Comparison of ENCODE assay signal across 14 cellular contexts in the genomic region with DNA sequence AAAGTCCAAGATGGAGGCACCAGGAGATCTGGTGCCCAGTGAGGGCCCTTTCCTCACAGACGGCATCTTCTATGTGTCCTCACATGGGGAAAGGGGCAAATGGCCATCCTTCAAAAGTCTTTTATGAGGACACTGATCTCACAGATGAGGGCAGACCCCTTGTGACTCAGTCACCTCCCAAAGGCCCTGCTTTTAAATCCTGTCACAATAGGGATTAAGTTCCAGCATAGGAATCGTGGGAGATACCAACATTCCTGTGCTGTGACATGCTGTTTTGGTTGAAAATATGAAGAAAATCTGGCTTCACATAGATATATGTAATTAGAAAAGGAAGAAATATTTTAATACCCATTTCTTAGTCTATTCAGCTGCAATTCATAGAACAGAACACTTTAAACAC. TPM values are rescaled to one million over a fixed set of nuclear protein-coding genes. Genes with fewer than 3 reads are reported as not detected.
DNase-seq lines count a peak whose midpoint lies in the region; ATAC-seq and TF ChIP-seq lines count a peak whose summit lies in the region.
"Had no signal": no experiment of that assay in that cellular context is flagged by ENCODE, and none has a peak within 500 bp of the region (broad histone marks: within the 10 kb centered on the region; RNA-seq: fewer than 3 reads in every experiment).

No MANE protein-coding gene starts in this region.

- intact Hi-C loops in IMR-90 (cut with micrococcal nuclease): loop anchor here (1.0 kb wide), 1 partner anchor 8 kb away; no protein-coding TSS in a partner anchor

- H2AFZ ChIP-seq in IMR-90 (replicated peaks; ENCODE audit: low read length, poor library complexity) (no peak overlapping the region), neuronal stem cell (ENCODE audit: low read length) (no peak overlapping the region)

- H3K18ac ChIP-seq in IMR-90 (ENCODE audit: low read depth, low read length) (peak overlapping the region; percentile 85), neuronal stem cell (ENCODE audit: low read length) (no peak overlapping the region)

- H2BK12ac ChIP-seq in neuronal stem cell (ENCODE audit: low read length): no peak overlapping the region

- H3K79me1 ChIP-seq in IMR-90 (ENCODE audit: low read depth in 1 of 2, low read length in 2 of 2): peaks cover 29 to 56% of the 10 kb centered on the region in 2 experiments
- peaks cover 2% of the 10 kb centered on the region for H3K79me1 ChIP-seq in neuronal stem cell (ENCODE audit: low read depth, low read length)

- H3K9me3 ChIP-seq in IMR-90 (ENCODE audit: control insufficient read depth, insufficient read depth, low read length): no peaks in the 10 kb centered on the region
- H3K9me3 ChIP-seq in neuronal stem cell (replicated peaks in 1 of 2; ENCODE audit: control insufficient read depth in 2 of 2, insufficient read depth in 1 of 2, low read depth in 1 of 2, low read length in 2 of 2): peaks cover 1 to 12% of the 10 kb centered on the region in 2 donors
- H3K9me3 ChIP-seq in WERI-Rb-1 (ENCODE audit: severe bottlenecking): no peaks in the 10 kb centered on the region

- H4K20me1 ChIP-seq in IMR-90 (ENCODE audit: insufficient read depth, low read length): no peaks in the 10 kb centered on the region

- H3K27ac ChIP-seq in IMR-90 (ENCODE audit: insufficient read depth, low read length) (peak overlapping the region; percentile 99), neuronal stem cell (replicated peaks; ENCODE audit: low read length) (peak overlapping the region; percentile 77), WERI-Rb-1 (no peak overlapping the region)

- H3K4me1 ChIP-seq in IMR-90 (ENCODE audit: control insufficient read depth, insufficient read depth, low read length) (peaks cover 15% of the 10 kb centered on the region), neuronal stem cell (ENCODE audit: control insufficient read depth in 2 of 2, insufficient read depth in 1 of 2, low read depth in 1 of 2, low read length in 2 of 2) (peaks cover 0 to 6% of the 10 kb centered on the region in 2 donors)

- H3K14ac ChIP-seq in IMR-90 (replicated peaks; ENCODE audit: low read depth, low read length) (peak overlapping the region; percentile 67; the same call in 1 of the 2 replicates), neuronal stem cell (ENCODE audit: low read length) (no peak overlapping the region)

- no TSS peak for BruUV-seq in IMR-90 (replicated peaks; lab: Mats Ljungman, UMichigan)

- POLR2A ChIA-PET in IMR-90 (lab: Charles Lee; ENCODE audit: unreplicated experiment): no interaction called here

- in situ Hi-C loops in IMR-90 (cut with MboI; ENCODE audit: low sequenced_read_pairs): no loop called here

- DNase-seq in AG20443 (ENCODE audit: low spot score) (peak; percentile 86), IMR-90 (peak; percentile 87), dedifferentiated amniotic fluid mesenchymal stem cell (ENCODE audit: extremely low spot score) (peak; percentile 84), neuronal stem cell (ENCODE audit: low spot score) (peak; percentile 27), anterior cingulate cortex (lab: John Stamatoyannopoulos, UW) (no peak), NCI-H2227 (lab: John Stamatoyannopoulos, UW; ENCODE audit: unreplicated experiment) (no peak), WERI-Rb-1 (no peak)
- DNase-seq: activated CD8-positive, alpha-beta memory T cell treated with anti-CD3 and anti-CD28 coated beads, Interleukin-2, amount 50 U/mL, for 48 hours; effector CD4-positive, alpha-beta T cell; MV-4-11; right cardiac atrium; SW 1271 had no signal

- H3K9ac ChIP-seq in IMR-90 (ENCODE audit: low read depth, low read length): no peak overlapping the region
- H3K9ac ChIP-seq in neuronal stem cell (ENCODE audit: low read depth, low read length, poor library complexity): no peak overlapping the region

- peak overlapping the region; percentile 91 for H2AK5ac ChIP-seq in IMR-90 (ENCODE audit: low read depth, low read length)
- H2AK5ac ChIP-seq in neuronal stem cell (ENCODE audit: low read depth, low read length): no peak overlapping the region

- H2BK20ac ChIP-seq in IMR-90 (ENCODE audit: low read depth, low read length): peak overlapping the region; percentile 58

- no peak for TF ChIP-seq CTCF in IMR-90 (conservative IDR thresholded peaks at IDR 0.05; ENCODE audit: low read depth, low read length)
- TF ChIP-seq CTCF in WERI-Rb-1 (IDR thresholded peaks at IDR 0.05; ENCODE audit: low read depth, low read length): no peak

- peak overlapping the region; percentile 91 for H3K4ac ChIP-seq in IMR-90 (ENCODE audit: low read depth, low read length)
- no peak overlapping the region for H3K4ac ChIP-seq in neuronal stem cell (ENCODE audit: low read length)

- H2BK5ac ChIP-seq in IMR-90 (ENCODE audit: low read depth, low read length, poor library complexity, severe bottlenecking) (peak overlapping the region; percentile 86), neuronal stem cell (ENCODE audit: low read length) (no peak overlapping the region)

- H3K9me1 ChIP-seq in IMR-90 (ENCODE audit: insufficient read depth, low read length): peaks cover 4% of the 10 kb centered on the region

- H3K27me3 ChIP-seq in IMR-90 (ENCODE audit: control insufficient read depth, insufficient read depth, low read length): no peaks in the 10 kb centered on the region
- H3K27me3 ChIP-seq in neuronal stem cell (ENCODE audit: control insufficient read depth in 3 of 3, insufficient read depth in 3 of 3, low read depth in 1 of 3, low read length in 3 of 3): no peaks in the 10 kb centered on the region
- no peaks in the 10 kb centered on the region for H3K27me3 ChIP-seq in WERI-Rb-1 (ENCODE audit: insufficient read depth, low read depth, severe bottlenecking)

- 90% methylated on average over 1 of the region's 2 CpGs; no CpG with 5 or more reads in 1 of the 2 experiments for WGBS in IMR-90 (ENCODE audit: extremely low coverage in 2 of 2, insufficient read length in 1 of 2), 2 experiments
- WGBS in neuronal stem cell (ENCODE audit: extremely low coverage in 2 of 2, insufficient read length in 2 of 2, insufficient replicate concordance in 1 of 2), 2 donors: no CpG with 5 or more reads among the region's 2 CpGs

- dilution Hi-C loops in IMR-90 (cut with HindIII; ENCODE audit: low sequenced_read_pairs, unreplicated experiment): no loop called here

- peak overlapping the region; percentile 16; the same call in 1 of the 2 replicates for H3K56ac ChIP-seq in IMR-90 (ENCODE audit: extremely low read depth, insufficient read depth, low read length)

- H3K4me3 ChIP-seq in IMR-90 (ENCODE audit: insufficient read depth, low read depth, low read length) (no peak overlapping the region), neuronal stem cell (ENCODE audit: low read length in 2 of 2) (no peak overlapping the region), WERI-Rb-1 (ENCODE audit: low read depth, low read length) (no peak overlapping the region)

- H4K8ac ChIP-seq in IMR-90 (ENCODE audit: low read depth in 2 of 2, low read length in 2 of 2) (peak overlapping the region; percentile 58 to 81), neuronal stem cell (ENCODE audit: low read depth, low read length) (no peak overlapping the region)

- CTCF ChIA-PET in IMR-90 (lab: Yijun Ruan, JAX): no interaction called here

- H4K91ac ChIP-seq in IMR-90 (ENCODE audit: insufficient read depth, low read depth, low read length) (peak overlapping the region; percentile 63), neuronal stem cell (ENCODE audit: low read depth, low read length, poor library complexity) (no peak overlapping the region)

- H3K23ac ChIP-seq in IMR-90 (ENCODE audit: low read depth, low read length): peak overlapping the region; percentile 77; the same call in 1 of the 2 replicates
- no peak overlapping the region for H3K23ac ChIP-seq in neuronal stem cell (ENCODE audit: low read depth, low read length, poor library complexity)

- H2BK15ac ChIP-seq in IMR-90 (ENCODE audit: low read depth, low read length): no peak overlapping the region; the same call in 2 of the 3 replicates
- no peak overlapping the region for H2BK15ac ChIP-seq in neuronal stem cell (ENCODE audit: low read length)

- TF ChIP-seq POLR2A in IMR-90 (IDR thresholded peaks at IDR 0.05; ENCODE audit: low read depth, low read length): no peak

- peak overlapping the region; percentile 78; the same call in 1 of the 2 replicates for H2BK120ac ChIP-seq in IMR-90 (ENCODE audit: low read depth, low read length)
- no peak overlapping the region for H2BK120ac ChIP-seq in neuronal stem cell (ENCODE audit: low read depth, low read length)

- H3K4me2 ChIP-seq in IMR-90 (ENCODE audit: low read depth, low read length) (no peak overlapping the region; the same call in 1 of the 2 replicates), neuronal stem cell (ENCODE audit: insufficient read depth, low read length, poor library complexity, severe bottlenecking) (no peak overlapping the region)

- H2AK9ac ChIP-seq in IMR-90 (replicated peaks; ENCODE audit: low read depth, low read length, poor library complexity): peak overlapping the region; percentile 6

- TF ChIP-seq RAD21 in IMR-90 (IDR thresholded peaks at IDR 0.05; ENCODE audit: low read length): no peak

- peak; percentile 93 for ATAC-seq in IMR-90 (ENCODE audit: low read depth)
- no peak for ATAC-seq in HG03439 (IDR thresholded peaks at IDR 0.05; ENCODE audit: unreplicated experiment)
- ATAC-seq: activated CD4-positive, CD25-positive, alpha-beta regulatory T cell treated with anti-CD3 and anti-CD28 coated beads, Interleukin-2, amount 50 U/mL, for 24 hours; right cardiac atrium had no signal

- peaks cover 5% of the 10 kb centered on the region for H3K36me3 ChIP-seq in IMR-90 (ENCODE audit: control insufficient read depth, insufficient read depth, low read length)
- peaks cover 1 to 29% of the 10 kb centered on the region in 2 donors for H3K36me3 ChIP-seq in neuronal stem cell (replicated peaks in 1 of 2; ENCODE audit: control insufficient read depth in 2 of 2, insufficient read depth in 2 of 2, low read length in 2 of 2)
- peaks cover 1% of the 10 kb centered on the region; the same call in 1 of the 2 replicates for H3K36me3 ChIP-seq in WERI-Rb-1

- H4K5ac ChIP-seq in IMR-90 (ENCODE audit: low read depth, low read length): peak overlapping the region; percentile 76

TF ChIP-seq in IMR-90, 13 proteins besides CTCF, POLR2A, EP300 and RAD21 (continues in another document):
- TF ChIP-seq RFX5 (IDR thresholded peaks at IDR 0.05; ENCODE audit: low read depth, low read length): no peak

RNA-seq across cellular contexts. Expression of a gene that starts 32.9 kb away (rescaled TPM):
- total RNA-seq in IMR-90 (2012; rRNA removed): 31.0 and 32.8 TPM in 2 replicates
- polyA plus RNA-seq in IMR-90 (2012; rRNA removed): 19.3 and 23.4 TPM in 2 replicates
- polyA plus RNA-seq in IMR-90 (2012; cell fraction: cytosol; rRNA removed): 6.8 and 8.5 TPM in 2 replicates
- 14.4 and 19.3 TPM in 2 replicates for polyA plus RNA-seq in IMR-90 (2012; cell fraction: nucleus; rRNA removed; ENCODE audit: low replicate concordance)
- polyA plus RNA-seq in neuronal stem cell (2013, experiment 1 of 2): 14.6 TPM
- 14.5 TPM for polyA plus RNA-seq in neuronal stem cell (2013, experiment 2 of 2)

RNA-seq across cellular contexts. Expression of a gene that starts 50.7 kb away (rescaled TPM):
- 14.4 and 15.2 TPM in 2 replicates for total RNA-seq in IMR-90 (2012; rRNA removed)
- 33.3 and 35.0 TPM in 2 replicates for polyA plus RNA-seq in IMR-90 (2012; rRNA removed)
- polyA plus RNA-seq in IMR-90 (2012; cell fraction: cytosol; rRNA removed): 23.3 and 36.1 TPM in 2 replicates
- polyA plus RNA-seq in IMR-90 (2012; cell fraction: nucleus; rRNA removed; ENCODE audit: low replicate concordance): 19.6 and 20.6 TPM in 2 replicates
- 25.6 TPM for polyA plus RNA-seq in neuronal stem cell (2013, experiment 1 of 2)
- 25.3 TPM for polyA plus RNA-seq in neuronal stem cell (2013, experiment 2 of 2)

Comparison
In these comparisons a context has a peak if more than half of its experiments do, and no peak if none do; other contexts are left out.
1. DNase-seq: peak in AG20443 (single experiment), IMR-90 (single experiment), dedifferentiated amniotic fluid mesenchymal stem cell (single experiment) and neuronal stem cell (single experiment); none in anterior cingulate cortex (0 of 58), NCI-H2227 (single experiment) and WERI-Rb-1 (single experiment).